4 cellular contexts compared by ENCODE assay signal in the genomic region with DNA sequence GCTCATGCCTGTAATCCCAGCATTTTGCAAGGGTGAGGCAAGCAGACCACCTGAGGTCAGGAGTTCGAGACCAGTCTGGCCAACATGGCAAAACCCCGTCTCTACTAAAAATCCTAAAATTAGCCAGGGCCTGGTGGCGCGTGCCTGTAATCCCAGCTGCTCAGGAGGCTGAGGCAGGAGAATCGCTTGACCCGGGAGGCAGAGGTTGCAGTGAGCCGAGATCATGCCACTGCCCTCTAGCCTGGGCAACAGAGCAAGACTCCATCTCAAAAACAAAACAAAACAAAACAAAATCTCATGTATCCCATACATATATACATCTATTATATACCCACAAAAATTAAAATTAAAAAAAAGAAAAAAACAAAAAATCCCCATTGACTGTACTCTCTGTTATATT. TPM values are rescaled to one million over a fixed set of nuclear protein-coding genes. Genes with fewer than 3 reads are reported as not detected.
"Had no signal": no experiment of that assay in that cellular context is flagged by ENCODE, and none has a peak within 500 bp of the region (broad histone marks: within the 10 kb centered on the region; RNA-seq: fewer than 3 reads in every experiment).

No MANE protein-coding gene starts in this region.

RNA-seq across cellular contexts. Expression of a gene that starts 25.9 kb away (rescaled TPM):
- total RNA-seq: HT-29, HT1080, IMR-90 had no signal
- polyA plus RNA-seq: IgD-negative memory B cell, IMR-90 had no signal
